Comparison of ENCODE assay signal across 13 cellular contexts in the genomic region with DNA sequence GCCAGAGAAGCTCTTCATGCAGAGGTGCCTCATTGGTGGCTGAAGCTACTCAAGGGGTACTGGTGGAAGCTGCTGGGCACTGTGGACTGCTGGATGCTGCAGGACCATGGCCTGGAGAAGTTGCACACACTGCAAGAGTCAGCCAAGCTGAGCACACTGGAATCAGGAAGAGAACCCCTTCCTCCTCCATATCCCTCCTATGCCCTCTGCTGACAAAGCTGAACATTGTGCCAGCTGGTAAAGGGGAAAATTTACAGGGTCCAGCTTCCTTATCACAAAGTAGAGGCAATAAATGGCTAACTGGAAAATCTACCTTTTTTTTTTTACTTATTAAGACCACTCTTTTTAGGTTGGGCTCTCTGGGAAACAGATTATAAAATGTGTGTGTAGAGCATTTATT. TPM values are rescaled to one million over a fixed set of nuclear protein-coding genes. Genes with fewer than 3 reads are reported as not detected.
DNase-seq lines count a peak whose midpoint lies in the region; ATAC-seq and TF ChIP-seq lines count a peak whose summit lies in the region.
"Had no signal": no experiment of that assay in that cellular context is flagged by ENCODE, and none has a peak within 500 bp of the region (broad histone marks: within the 10 kb centered on the region; RNA-seq: fewer than 3 reads in every experiment).

No MANE protein-coding gene starts in this region.

- H3K36me3 ChIP-seq in colonic mucosa = no peaks in the 10 kb centered on the region

- H3K4me3 ChIP-seq in AG04450 (ENCODE audit: low read depth, low read length) (no peak overlapping the region), colonic mucosa (no peak overlapping the region)

- intact Hi-C loops in colonic mucosa (cut with DNase I) = loop anchor here (5.0 kb wide), 1 partner anchor 63 kb away; no protein-coding TSS in a partner anchor

- H3K27me3 ChIP-seq in AG04450 (ENCODE audit: control insufficient read depth, insufficient read depth, low read length) (peaks cover 13% of the 10 kb centered on the region), colonic mucosa (no peaks in the 10 kb centered on the region)

- H3K9ac ChIP-seq in colonic mucosa (ENCODE audit: low read depth in 2 of 2, low read length in 2 of 2) = no peak overlapping the region

- no peak for ATAC-seq in HG03045 (IDR thresholded peaks at IDR 0.05; ENCODE audit: unreplicated experiment)

- DNase-seq in AG04450 (ENCODE audit: low read depth, low spot score) = no peak
- DNase-seq in GDM1 (lab: John Stamatoyannopoulos, UW) = peak; percentile 48
- DNase-seq in NCI-H69 (lab: John Stamatoyannopoulos, UW) = peak; percentile 76
- DNase-seq in colonic mucosa = peak; percentile 41
- DNase-seq in anterior cingulate cortex (lab: John Stamatoyannopoulos, UW) = no peak
- DNase-seq in HK-2 (ENCODE audit: unreplicated experiment) = no peak
- no peak for DNase-seq in effector CD4-positive, alpha-beta T cell
- DNase-seq: islet precursor cell; NCI-H2081; stimulated activated CD4-positive, alpha-beta T cell treated with anti-CD3 and anti-CD28 coated beads, Interleukin-15, amount 100 ng/mL, for 24 hours; stimulated activated naive CD4-positive, alpha-beta T cell had no signal

- no peaks in the 10 kb centered on the region for H3K9me3 ChIP-seq in AG04450 (ENCODE audit: control insufficient read depth, insufficient read depth, low read length)
- no peaks in the 10 kb centered on the region for H3K9me3 ChIP-seq in colonic mucosa

- TF ChIP-seq CTCF in AG04450 (IDR thresholded peaks at IDR 0.05; ENCODE audit: low read depth, low read length) = peak; percentile 32
- TF ChIP-seq CTCF in colonic mucosa (IDR thresholded peaks at IDR 0.05) = peak; percentile 29

- CTCF ChIA-PET in AG04450 (lab: Charles Lee) = interaction anchor here (0.5 to 7.2 kb wide), 5 partner anchors 10 to 72 kb away, joined by 3 to 54 read pairs (median 4); no protein-coding TSS in a partner anchor

- H3K4me1 ChIP-seq in colonic mucosa = no peaks in the 10 kb centered on the region

- H3K27ac ChIP-seq in AG04450 (ENCODE audit: low read depth, low read length) (no peak overlapping the region), colonic mucosa (no peak overlapping the region)

- POLR2A ChIA-PET in AG04450 (lab: Yijun Ruan, JAX) = no interaction called here

RNA-seq across cellular contexts. Expression of a gene that starts 6.5 kb away (rescaled TPM):
- not detected in 2 replicates for polyA plus RNA-seq in AG04450 (2011; rRNA removed)
- not detected in 2 replicates for polyA minus RNA-seq in AG04450 (2011; rRNA and poly(A)+ RNA removed)
- under 1 TPM; 0.27 to 0.32 TPM for total RNA-seq in colonic mucosa
- polyA plus RNA-seq: esophagus had no signal

Comparison
In these comparisons a context has a peak if more than half of its experiments do, and no peak if none do; other contexts are left out.
1. DNase-seq: peak in GDM1 (single experiment), NCI-H69 (single experiment) and colonic mucosa (single experiment); none in AG04450 (single experiment), anterior cingulate cortex (0 of 58), HK-2 (single experiment) and effector CD4-positive, alpha-beta T cell (single experiment).